In genomic region chr3:27310693-27311092, GRCh38 we compare ENCODE assay signal across 2 cellular contexts.
TF ChIP-seq lines count a peak whose summit lies in the region.

No MANE protein-coding gene starts in this region.

TF ChIP-seq in SK-N-SH, 30 proteins besides CTCF, POLR2A, EP300 and RAD21 (continued from another document):
- no peak for TF ChIP-seq ZBTB33 (IDR thresholded peaks at IDR 0.05; ENCODE audit: borderline replicate concordance, low read depth)
- TF ChIP-seq FOSL2 (IDR thresholded peaks at IDR 0.05; ENCODE audit: borderline replicate concordance, low read depth): no peak
- TF ChIP-seq TEAD4 (IDR thresholded peaks at IDR 0.05; ENCODE audit: borderline replicate concordance, insufficient read depth): no peak
- no peak for TF ChIP-seq NRF1 (IDR thresholded peaks at IDR 0.05; ENCODE audit: low read depth, low read length)
- TF ChIP-seq RCOR1 (IDR thresholded peaks at IDR 0.05; ENCODE audit: low read length): no peak
- no peak for TF ChIP-seq RFX5 (IDR thresholded peaks at IDR 0.05; ENCODE audit: low read length)
- no peak for TF ChIP-seq USF2 (IDR thresholded peaks at IDR 0.05; ENCODE audit: borderline replicate concordance, low read depth, low read length)
- no peak for TF ChIP-seq PBX3 (IDR thresholded peaks at IDR 0.05)
- no peak for TF ChIP-seq SIN3A (IDR thresholded peaks at IDR 0.05; ENCODE audit: borderline replicate concordance, low read depth, low read length)
- no peak for TF ChIP-seq CHD2 (IDR thresholded peaks at IDR 0.05; ENCODE audit: low read length, partially characterized antibody)
TF ChIP-seq in SK-N-SH: peak in this region for 0.

TF ChIP-seq in SK-N-SH treated with all-trans-retinoic acid at 6 μM for 48 hours, 23 proteins besides CTCF, POLR2A, EP300 and RAD21 (continued from another document):
- TF ChIP-seq TSHZ2 (CRISPR knock-in tag; IDR thresholded peaks at IDR 0.05): no peak
